ENCODE assay signal across 22 cellular contexts in genomic region chr16:340370-341091, GRCh38. TPM values are rescaled to one million over a fixed set of nuclear protein-coding genes. Genes with fewer than 3 reads are reported as not detected.
DNase-seq lines count a peak whose midpoint lies in the region; ATAC-seq, FAIRE-seq and TF ChIP-seq lines count a peak whose summit lies in the region.
"Had no signal": no experiment of that assay in that cellular context is flagged by ENCODE, and none has a peak within 500 bp of the region (broad histone marks: within the 10 kb centered on the region; RNA-seq: fewer than 3 reads in every experiment).

No MANE protein-coding gene starts in this region.

- POLR2A ChIA-PET in K562 (lab: Yijun Ruan, JAX), result interaction anchor here (0.7 to 1.2 kb wide), 3 partner anchors 9 to 16 kb away, joined by 3 to 4 read pairs (median 4); no protein-coding TSS in a partner anchor
- POLR2A ChIA-PET in naive thymus-derived CD8-positive, alpha-beta T cell (lab: Charles Lee), result interaction anchor here (0.7 to 1.2 kb wide), 3 partner anchors 10 to 87 kb away, joined by 3 read pairs; no protein-coding TSS in a partner anchor

- 0 out of 2 replicates have a peak, but pooled peaks cover 1% of the 10 kb centered on the region for H3K9me3 ChIP-seq in K562 (replicated peaks; ENCODE audit: control insufficient read depth, insufficient read depth, low read depth, low read length)
- no peaks in the 10 kb centered on the region for H3K9me3 ChIP-seq in body of pancreas
- H3K9me3 ChIP-seq: adrenal gland, right lobe of liver, tibial nerve had no signal

- CTCF ChIA-PET in Calu3 (lab: Charles Lee) (no interaction called here), K562 (lab: Yijun Ruan, JAX; ENCODE audit: low intra/inter-chr PET ratio) (no interaction called here)

- H3K27me3 ChIP-seq in K562 (ENCODE audit: control insufficient read depth in 2 of 2, insufficient read depth in 2 of 2, low read length in 2 of 2) (no peaks in the 10 kb centered on the region), body of pancreas (no peaks in the 10 kb centered on the region)
- H3K27me3 ChIP-seq: adrenal gland, right lobe of liver, tibial nerve had no signal

- H3K4me2 ChIP-seq in K562 (ENCODE audit: insufficient read depth, low read length), result peak overlapping the region; percentile 25

- no peak overlapping the region for H2AFZ ChIP-seq in K562 (ENCODE audit: low read depth, low read length)

- H3K36me3 Mint-ChIP-seq in CD14-positive monocyte (peaks cover 27 to 39% of the 10 kb centered on the region in 2 donors), Calu3 (ENCODE audit: insufficient read depth, unreplicated experiment) (peaks cover 50% of the 10 kb centered on the region)
- H3K36me3 Mint-ChIP-seq in naive thymus-derived CD8-positive, alpha-beta T cell, result peaks cover 0 to 41% (median 4%) of the 10 kb centered on the region in 3 donors

- H3K27me3 Mint-ChIP-seq in CD14-positive monocyte (ENCODE audit: low read depth in 3 of 3) (peaks cover 0 to 4% (median 1%) of the 10 kb centered on the region in 3 donors), Calu3 (ENCODE audit: unreplicated experiment) (no peaks in the 10 kb centered on the region)
- H3K27me3 Mint-ChIP-seq in naive thymus-derived CD8-positive, alpha-beta T cell, result no peaks in the 10 kb centered on the region

- H3K9me1 ChIP-seq in K562 (ENCODE audit: control insufficient read depth, insufficient read depth, low read length), result peaks cover 5% of the 10 kb centered on the region

- TF ChIP-seq RAD21 in K562 (CRISPR knock-in tag; conservative IDR thresholded peaks at IDR 0.05 in 1 of 2, IDR thresholded peaks at IDR 0.05 in 1 of 2), result no peak

- no peak for FAIRE-seq in K562 (lab: Jason Lieb, UNC)
- FAIRE-seq: G401.6, H54 had no signal

- H3K4me3 Mint-ChIP-seq in CD14-positive monocyte, result peak overlapping the region; percentile 58 to 84
- H3K4me3 Mint-ChIP-seq in Calu3 (ENCODE audit: low read depth, unreplicated experiment), result no peak overlapping the region
- H3K4me3 Mint-ChIP-seq in naive thymus-derived CD8-positive, alpha-beta T cell, result peak overlapping the region; percentile 44 to 88 (median 72)

- peaks cover 69% of the 10 kb centered on the region for H3K4me1 Mint-ChIP-seq in CD14-positive monocyte
- H3K4me1 Mint-ChIP-seq in Calu3 (ENCODE audit: low read depth, unreplicated experiment), result peaks cover 12% of the 10 kb centered on the region
- H3K4me1 Mint-ChIP-seq in naive thymus-derived CD8-positive, alpha-beta T cell, result peaks cover 37 to 85% (median 80%) of the 10 kb centered on the region in 4 donors

- TF ChIP-seq POLR2A in K562 (conservative IDR thresholded peaks at IDR 0.05) (no peak), body of pancreas (IDR thresholded peaks at IDR 0.05) (no peak)

- BruUV-seq in Calu3 (replicated peaks; lab: Mats Ljungman, UMichigan) (no TSS peak), K562 (replicated peaks; lab: Mats Ljungman, UMichigan) (no TSS peak)

- DNase-seq in CD14-positive monocyte (ENCODE audit: low spot score) (no peak), Calu3 (no peak), K562 (ENCODE audit: extremely low read depth in 1 of 4, low spot score in 3 of 4) (no peak), body of pancreas (no peak), mucosa of gallbladder (ENCODE audit: low spot score) (no peak), posterior vena cava (ENCODE audit: low spot score) (no peak)
- peak in 1 of 10 donors; percentile 58 for DNase-seq in naive thymus-derived CD8-positive, alpha-beta T cell
- DNase-seq in stimulated activated CD4-positive, alpha-beta T cell treated with anti-CD3 and anti-CD28 coated beads, Interleukin-4, amount 100 ng/mL, for 4 hours, result no peak
- DNase-seq: activated CD4-positive, CD25-positive, alpha-beta regulatory T cell treated with anti-CD3 and anti-CD28 coated beads, Interleukin-2, amount 50 U/mL, for 72 hours; adrenal gland; caudate nucleus; left cardiac atrium; NCI-H774; right lobe of liver; T1000 had no signal

- in situ Hi-C loops in K562 (cut with MboI), result no loop called here

- TF ChIP-seq CTCF in CD14-positive monocyte (IDR thresholded peaks at IDR 0.05), result no peak
- TF ChIP-seq CTCF in Calu3 (IDR thresholded peaks at IDR 0.05; ENCODE audit: unreplicated experiment), result no peak
- TF ChIP-seq CTCF in K562 (IDR thresholded peaks at IDR 0.05 in 2 of 3, conservative IDR thresholded peaks at IDR 0.05 in 1 of 3; ENCODE audit: insufficient read depth in 2 of 3, low read depth in 1 of 3, low read length in 3 of 3), result no peak
- no peak for TF ChIP-seq CTCF in body of pancreas (IDR thresholded peaks at IDR 0.05)

- H3K36me3 ChIP-seq in K562 (ENCODE audit: control insufficient read depth, insufficient read depth, low read length), result peaks cover 42% of the 10 kb centered on the region
- no peaks in the 10 kb centered on the region for H3K36me3 ChIP-seq in body of pancreas (replicated peaks in 1 of 2; ENCODE audit: insufficient read depth in 1 of 2, low read depth in 2 of 2)

- 87% methylated on average over 20 of the region's 23 CpGs for WGBS in K562 (ENCODE audit: insufficient coverage, low coverage, missing lambda C conversion rate)
- WGBS in body of pancreas, 2 donors, result 79 to 85% methylated on average over 6 to 23 of the region's 23 CpGs

- H3K27ac ChIP-seq in K562 (ENCODE audit: extremely low read depth, low read depth, low read length), result peak overlapping the region; percentile 66
- H3K27ac ChIP-seq in body of pancreas, result no peak overlapping the region
- H3K27ac ChIP-seq: adrenal gland, right lobe of liver, tibial nerve had no signal

- H3K79me2 ChIP-seq in K562 (ENCODE audit: control insufficient read depth, insufficient read depth, low read length), result peaks cover 96% of the 10 kb centered on the region

- H3K4me3 ChIP-seq in K562 (no peak overlapping the region), body of pancreas (no peak overlapping the region)
- H3K4me3 ChIP-seq: adrenal gland, right lobe of liver, tibial nerve had no signal

- H4K20me1 ChIP-seq in K562 (replicated peaks; ENCODE audit: control insufficient read depth, insufficient read depth, low read length), result peaks cover 22% of the 10 kb centered on the region

- H3K27ac Mint-ChIP-seq in CD14-positive monocyte (peak overlapping the region; percentile 67 to 89 (median 87)), Calu3 (ENCODE audit: unreplicated experiment) (peak overlapping the region; percentile 21)
- H3K27ac Mint-ChIP-seq in naive thymus-derived CD8-positive, alpha-beta T cell, result peak overlapping the region in 8 of 10 donors; percentile 48 to 90 (median 79)
- H3K27ac Mint-ChIP-seq: activated T-helper 2 cell treated with anti-CD3 and anti-CD28 coated beads, Interferon-gamma antibody, Interleukin-2, Interleukin-4, amounts not matched to agents 10 μg/mL and 5 μg/mL and 100 μg/mL, durations not matched to agents 14 hours and 24 hours and 36 hours had no signal

- intact Hi-C loops in CD14-positive monocyte (cut with micrococcal nuclease), result no loop called here
- intact Hi-C loops in Calu3 (cut with micrococcal nuclease; ENCODE audit: unreplicated experiment), result no loop called here
- intact Hi-C loops in K562 (cut with micrococcal nuclease), result no loop called here
- intact Hi-C loops in body of pancreas (cut with DNase I), result no loop called here
- intact Hi-C loops in posterior vena cava (cut with DNase I), result no loop called here

- no peak for TF ChIP-seq EP300 in K562 (IDR thresholded peaks at IDR 0.05; ENCODE audit: low read length)

- H3K9me3 Mint-ChIP-seq in CD14-positive monocyte, result peaks cover 0 to 5% (median 0%) of the 10 kb centered on the region in 7 donors
- peaks cover 2% of the 10 kb centered on the region for H3K9me3 Mint-ChIP-seq in Calu3 (ENCODE audit: low read depth, unreplicated experiment)
- no peaks in the 10 kb centered on the region for H3K9me3 Mint-ChIP-seq in naive thymus-derived CD8-positive, alpha-beta T cell
- H3K9me3 Mint-ChIP-seq: activated T-helper 2 cell treated with anti-CD3 and anti-CD28 coated beads, Interferon-gamma antibody, Interleukin-2, Interleukin-4, amounts not matched to agents 10 μg/mL and 5 μg/mL and 100 μg/mL, durations not matched to agents 14 hours and 24 hours and 36 hours had no signal

- ATAC-seq in K562 (peak; percentile 23; the same call in 2 of the 3 replicates), body of pancreas (no peak)
- ATAC-seq in naive thymus-derived CD8-positive, alpha-beta T cell, result no peak

- H3K4me1 ChIP-seq in K562 (replicated peaks in 1 of 2; ENCODE audit: control insufficient read depth in 2 of 2, insufficient read depth in 2 of 2, low read length in 2 of 2) (peaks cover 29 to 46% of the 10 kb centered on the region in 2 experiments), body of pancreas (no peaks in the 10 kb centered on the region)
- H3K4me1 ChIP-seq: right lobe of liver had no signal

- H3K9ac ChIP-seq in K562 (ENCODE audit: insufficient read depth in 1 of 2, low read depth in 2 of 2, low read length in 2 of 2), result peak overlapping the region in 1 of 2 experiments; percentile 85; a peak in 2 of 4 replicates

RNA-seq across cellular contexts. Expression of gene AXIN1, which starts 12.0 kb away (rescaled TPM):
- polyA plus RNA-seq in CD14-positive monocyte (under 1 TPM; 0.30 to 0.74 TPM), K562 (2011; rRNA removed) (7.4 and 13.0 TPM in 2 replicates), K562 (2014; fragmentation: Illumina TruSeq; extraction: Trizol) (25.9 and 36.3 TPM in 2 replicates), K562 (2014; fragmentation: Nextera tagmentation; extraction: Ambion mirVana) (under 1 TPM; 0.42 to 0.77 TPM), K562 (2014; rRNA removed) (36.8 and 40.5 TPM in 2 replicates)
- total RNA-seq in Calu3 (2022) (49.8 and 52.5 TPM in 2 replicates), K562 (2014; rRNA removed) (53.9 and 65.3 TPM in 2 replicates), K562 (2014; rRNA removed; fragmentation: Illumina TruSeq; extraction: Trizol) (13.1 and 16.0 TPM in 2 replicates), K562 (2015; rRNA removed; fragmentation: Illumina TruSeq; extraction: Trizol) (28.1 and 28.6 TPM in 2 replicates), K562 (2021) (49.9 and 58.0 TPM in 2 replicates), body of pancreas (10 to 100 TPM; 14.8 TPM), mucosa of gallbladder (29.2 TPM), posterior vena cava (10 to 100 TPM; 13.4 to 19.0 TPM)
- total RNA-seq in K562 (2011; cell fraction: chromatin; rRNA removed; ENCODE audit: low replicate concordance), result 41.5 and 88.6 TPM in 2 replicates
- total RNA-seq in K562 (2011; cell fraction: nucleolus; rRNA removed), result 39.7 and 42.5 TPM in 2 replicates
- total RNA-seq in K562 (2011; cell fraction: nucleoplasm; rRNA removed), result 23.8 and 31.0 TPM in 2 replicates
- polyA plus RNA-seq in K562 (2011; cell fraction: cytosol; rRNA removed), result 13.6 and 26.9 TPM in 2 replicates
- polyA plus RNA-seq in K562 (2011; cell fraction: nucleus; rRNA removed), result 20.6 and 36.7 TPM in 2 replicates
- 26.0 and 33.9 TPM in 2 replicates for polyA plus RNA-seq in K562 (2012)
- polyA minus RNA-seq in K562 (2011; rRNA and poly(A)+ RNA removed), result 9.0 and 13.1 TPM in 2 replicates
- polyA minus RNA-seq in K562 (2011; cell fraction: cytosol; rRNA and poly(A)+ RNA removed), result 16.1 and 34.2 TPM in 2 replicates
- polyA minus RNA-seq in K562 (2011; cell fraction: nucleus; rRNA and poly(A)+ RNA removed), result 14.3 and 14.4 TPM in 2 replicates
- 10 to 100 TPM; 40.7 to 44.0 TPM for total RNA-seq in naive thymus-derived CD8-positive, alpha-beta T cell
- 1 to 10 TPM; 1.6 to 4.1 (median 2.2) TPM for polyA plus RNA-seq in naive thymus-derived CD8-positive, alpha-beta T cell

RNA-seq across cellular contexts. Expression of gene MRPL28, which starts 29.8 kb away (rescaled TPM):
- polyA plus RNA-seq in CD14-positive monocyte (10 to 100 TPM; 88.1 to 88.5 TPM), K562 (2011; rRNA removed) (152 and 181 TPM in 2 replicates), K562 (2014; fragmentation: Illumina TruSeq; extraction: Trizol) (219 and 232 TPM in 2 replicates), K562 (2014; fragmentation: Nextera tagmentation; extraction: Ambion mirVana) (10 to 100 TPM in 1 of 2 experiments, 1 to 10 TPM in 1; 2.5 to 22.9 TPM), K562 (2014; rRNA removed) (306 and 314 TPM in 2 replicates)
- total RNA-seq in Calu3 (2022) (115 and 126 TPM in 2 replicates), K562 (2014; rRNA removed) (323 and 344 TPM in 2 replicates), K562 (2014; rRNA removed; fragmentation: Illumina TruSeq; extraction: Trizol) (54.8 and 63.1 TPM in 2 replicates), K562 (2015; rRNA removed; fragmentation: Illumina TruSeq; extraction: Trizol) (157 and 167 TPM in 2 replicates), K562 (2021) (175 and 183 TPM in 2 replicates), body of pancreas (10 to 100 TPM; 22.1 to 31.0 TPM), mucosa of gallbladder (52.9 TPM), posterior vena cava (10 to 100 TPM; 35.7 to 36.0 TPM)
- 23.4 and 64.3 TPM in 2 replicates for total RNA-seq in K562 (2011; cell fraction: chromatin; rRNA removed; ENCODE audit: low replicate concordance)
- total RNA-seq in K562 (2011; cell fraction: nucleolus; rRNA removed), result 75.9 and 80.4 TPM in 2 replicates
- total RNA-seq in K562 (2011; cell fraction: nucleoplasm; rRNA removed), result 40.5 and 50.3 TPM in 2 replicates
- polyA plus RNA-seq in K562 (2011; cell fraction: cytosol; rRNA removed), result 215 and 452 TPM in 2 replicates
- polyA plus RNA-seq in K562 (2011; cell fraction: nucleus; rRNA removed), result 114 and 165 TPM in 2 replicates
- 108 and 172 TPM in 2 replicates for polyA plus RNA-seq in K562 (2012)
- polyA minus RNA-seq in K562 (2011; rRNA and poly(A)+ RNA removed), result 49.7 and 74.3 TPM in 2 replicates
- 48.1 and 65.9 TPM in 2 replicates for polyA minus RNA-seq in K562 (2011; cell fraction: cytosol; rRNA and poly(A)+ RNA removed)
- polyA minus RNA-seq in K562 (2011; cell fraction: nucleus; rRNA and poly(A)+ RNA removed), result 23.4 and 31.5 TPM in 2 replicates
- total RNA-seq in naive thymus-derived CD8-positive, alpha-beta T cell, result 10 to 100 TPM; 32.4 to 33.3 TPM
- polyA plus RNA-seq in naive thymus-derived CD8-positive, alpha-beta T cell, result 10 to 100 TPM; 57.4 to 66.6 (median 64.7) TPM

RNA-seq across cellular contexts. Expression of gene PGAP6, which starts 41.2 kb away (rescaled TPM):
- 10 to 100 TPM; 18.2 to 39.8 TPM for polyA plus RNA-seq in CD14-positive monocyte
- 70.0 and 78.5 TPM in 2 replicates for total RNA-seq in Calu3 (2022)
- 56.2 and 231 TPM in 2 replicates for total RNA-seq in K562 (2011; cell fraction: chromatin; rRNA removed; ENCODE audit: low replicate concordance)
- total RNA-seq in K562 (2011; cell fraction: nucleolus; rRNA removed), result 229 and 238 TPM in 2 replicates
- total RNA-seq in K562 (2011; cell fraction: nucleoplasm; rRNA removed), result 112 and 118 TPM in 2 replicates
- total RNA-seq in K562 (2014; rRNA removed), result 43.4 and 66.6 TPM in 2 replicates
- 3.8 and 8.9 TPM in 2 replicates for total RNA-seq in K562 (2014; rRNA removed; fragmentation: Illumina TruSeq; extraction: Trizol)
- total RNA-seq in K562 (2015; rRNA removed; fragmentation: Illumina TruSeq; extraction: Trizol), result 35.9 and 39.3 TPM in 2 replicates
- total RNA-seq in K562 (2021), result 49.8 and 50.2 TPM in 2 replicates
- polyA plus RNA-seq in K562 (2011; rRNA removed), result 41.7 and 73.2 TPM in 2 replicates
- polyA plus RNA-seq in K562 (2011; cell fraction: cytosol; rRNA removed), result 113 and 177 TPM in 2 replicates
- polyA plus RNA-seq in K562 (2011; cell fraction: nucleus; rRNA removed), result 157 and 271 TPM in 2 replicates
- polyA plus RNA-seq in K562 (2012), result 62.5 and 85.8 TPM in 2 replicates
- polyA plus RNA-seq in K562 (2014; fragmentation: Illumina TruSeq; extraction: Trizol), result 20.0 and 53.1 TPM in 2 replicates
- 1 to 10 TPM in 1 of 2 experiments, under 1 TPM in 1; 0.45 to 1.3 TPM for polyA plus RNA-seq in K562 (2014; fragmentation: Nextera tagmentation; extraction: Ambion mirVana)
- 46.2 and 50.1 TPM in 2 replicates for polyA plus RNA-seq in K562 (2014; rRNA removed)
- polyA minus RNA-seq in K562 (2011; rRNA and poly(A)+ RNA removed), result 25.0 and 47.0 TPM in 2 replicates
- polyA minus RNA-seq in K562 (2011; cell fraction: cytosol; rRNA and poly(A)+ RNA removed), result 43.0 and 54.1 TPM in 2 replicates
- polyA minus RNA-seq in K562 (2011; cell fraction: nucleus; rRNA and poly(A)+ RNA removed), result 40.1 and 42.9 TPM in 2 replicates
- 10 to 100 TPM; 80.1 to 80.4 TPM for total RNA-seq in naive thymus-derived CD8-positive, alpha-beta T cell
- polyA plus RNA-seq in naive thymus-derived CD8-positive, alpha-beta T cell, result 10 to 100 TPM; 19.5 to 38.1 (median 22.0) TPM
- total RNA-seq in body of pancreas, result 100 to 1,000 TPM in 1 of 2 donors, 10 to 100 TPM in 1; 83.8 to 113 TPM
- 85.7 TPM for total RNA-seq in mucosa of gallbladder
- 10 to 100 TPM; 24.7 to 28.9 TPM for total RNA-seq in posterior vena cava

RNA-seq across cellular contexts. Expression of gene NME4, which starts 56.5 kb away (rescaled TPM):
- polyA plus RNA-seq in CD14-positive monocyte (10 to 100 TPM; 26.9 to 31.4 TPM), K562 (2011; rRNA removed) (139 and 160 TPM in 2 replicates), K562 (2014; fragmentation: Illumina TruSeq; extraction: Trizol) (135 and 223 TPM in 2 replicates), K562 (2014; fragmentation: Nextera tagmentation; extraction: Ambion mirVana) (10 to 100 TPM; 15.4 to 17.5 TPM), K562 (2014; rRNA removed) (264 and 339 TPM in 2 replicates)
- total RNA-seq in Calu3 (2022) (88.2 and 96.5 TPM in 2 replicates), K562 (2014; rRNA removed) (211 and 255 TPM in 2 replicates), K562 (2014; rRNA removed; fragmentation: Illumina TruSeq; extraction: Trizol) (50.2 and 61.5 TPM in 2 replicates), K562 (2015; rRNA removed; fragmentation: Illumina TruSeq; extraction: Trizol) (145 and 151 TPM in 2 replicates), K562 (2021) (189 and 206 TPM in 2 replicates), body of pancreas (10 to 100 TPM; 20.2 to 33.0 TPM), mucosa of gallbladder (105 TPM), posterior vena cava (100 to 1,000 TPM in 1 of 2 donors, 10 to 100 TPM in 1; 70.7 to 108 TPM)
- total RNA-seq in K562 (2011; cell fraction: chromatin; rRNA removed; ENCODE audit: low replicate concordance), result 39.0 and 108 TPM in 2 replicates
- total RNA-seq in K562 (2011; cell fraction: nucleolus; rRNA removed), result 83.4 and 88.0 TPM in 2 replicates
- total RNA-seq in K562 (2011; cell fraction: nucleoplasm; rRNA removed), result 67.1 and 101 TPM in 2 replicates
- 277 and 663 TPM in 2 replicates for polyA plus RNA-seq in K562 (2011; cell fraction: cytosol; rRNA removed)
- polyA plus RNA-seq in K562 (2011; cell fraction: nucleus; rRNA removed), result 165 and 221 TPM in 2 replicates
- 211 and 279 TPM in 2 replicates for polyA plus RNA-seq in K562 (2012)
- polyA minus RNA-seq in K562 (2011; rRNA and poly(A)+ RNA removed), result 23.2 and 37.8 TPM in 2 replicates
- 60.9 and 70.8 TPM in 2 replicates for polyA minus RNA-seq in K562 (2011; cell fraction: cytosol; rRNA and poly(A)+ RNA removed)
- 32.2 and 35.7 TPM in 2 replicates for polyA minus RNA-seq in K562 (2011; cell fraction: nucleus; rRNA and poly(A)+ RNA removed)
- total RNA-seq in naive thymus-derived CD8-positive, alpha-beta T cell, result 10 to 100 TPM; 29.7 to 33.2 TPM
- polyA plus RNA-seq in naive thymus-derived CD8-positive, alpha-beta T cell, result 10 to 100 TPM; 38.9 to 61.9 (median 60.7) TPM

RNA-seq across cellular contexts. Expression of gene PDIA2, which starts 57.6 kb away (rescaled TPM):
- polyA plus RNA-seq in CD14-positive monocyte (not detected), K562 (2011; rRNA removed) (0.92 and 1.0 TPM in 2 replicates), K562 (2014; fragmentation: Illumina TruSeq; extraction: Trizol) (0.13 and 0.19 TPM in 2 replicates), K562 (2014; fragmentation: Nextera tagmentation; extraction: Ambion mirVana) (not detected), K562 (2014; rRNA removed) (0.18 and 0.23 TPM in 2 replicates)
- total RNA-seq in Calu3 (2022) (0.71 TPM in 1 of 2 replicates, not detected in the other), K562 (2014; rRNA removed) (0.20 and 0.23 TPM in 2 replicates), K562 (2014; rRNA removed; fragmentation: Illumina TruSeq; extraction: Trizol) (not detected in 2 replicates), K562 (2015; rRNA removed; fragmentation: Illumina TruSeq; extraction: Trizol) (not detected in 2 replicates), K562 (2021) (0.58 and 0.67 TPM in 2 replicates), body of pancreas (1,000 to 10,000 TPM in 1 of 2 donors, 100 to 1,000 TPM in 1; 517 to 2,271 TPM), mucosa of gallbladder (1.3 TPM), posterior vena cava (under 1 TPM; 0.86 to 0.88 TPM)
- total RNA-seq in K562 (2011; cell fraction: chromatin; rRNA removed; ENCODE audit: low replicate concordance), result 5.5 and 10.4 TPM in 2 replicates
- total RNA-seq in K562 (2011; cell fraction: nucleolus; rRNA removed), result 5.5 and 6.5 TPM in 2 replicates
- total RNA-seq in K562 (2011; cell fraction: nucleoplasm; rRNA removed), result 4.2 and 4.3 TPM in 2 replicates
- 0.19 and 0.66 TPM in 2 replicates for polyA plus RNA-seq in K562 (2011; cell fraction: cytosol; rRNA removed)
- 9.1 and 13.2 TPM in 2 replicates for polyA plus RNA-seq in K562 (2011; cell fraction: nucleus; rRNA removed)
- polyA plus RNA-seq in K562 (2012), result 0.17 and 0.33 TPM in 2 replicates
- 0.15 TPM in 1 of 2 replicates, not detected in the other for polyA minus RNA-seq in K562 (2011; rRNA and poly(A)+ RNA removed)
- polyA minus RNA-seq in K562 (2011; cell fraction: cytosol; rRNA and poly(A)+ RNA removed), result not detected in 2 replicates
- polyA minus RNA-seq in K562 (2011; cell fraction: nucleus; rRNA and poly(A)+ RNA removed), result 0.81 and 1.2 TPM in 2 replicates
- under 1 TPM in 1 of 2 experiments, not detected in 1; 0.44 TPM for total RNA-seq in naive thymus-derived CD8-positive, alpha-beta T cell
- polyA plus RNA-seq in naive thymus-derived CD8-positive, alpha-beta T cell, result not detected
- total RNA-seq: activated T-helper 2 cell treated with anti-CD3 and anti-CD28 coated beads, Interferon-gamma antibody, Interleukin-2, Interleukin-4, amounts not matched to agents 10 μg/mL and 5 μg/mL and 100 μg/mL, durations not matched to agents 14 hours and 24 hours and 36 hours; MCF 10A; OCI-LY7; osteocyte; right lobe of liver had no signal

Comparison
In these comparisons a context has a peak if more than half of its experiments do, and no peak if none do; other contexts are left out.
1. H3K27ac Mint-ChIP-seq: peak in every context shown above with its lines; median percentile 87 in CD14-positive monocyte; 79 in naive thymus-derived CD8-positive, alpha-beta T cell; 21 in Calu3.